1 cellular context compared by ENCODE assay signal in the genomic region with DNA sequence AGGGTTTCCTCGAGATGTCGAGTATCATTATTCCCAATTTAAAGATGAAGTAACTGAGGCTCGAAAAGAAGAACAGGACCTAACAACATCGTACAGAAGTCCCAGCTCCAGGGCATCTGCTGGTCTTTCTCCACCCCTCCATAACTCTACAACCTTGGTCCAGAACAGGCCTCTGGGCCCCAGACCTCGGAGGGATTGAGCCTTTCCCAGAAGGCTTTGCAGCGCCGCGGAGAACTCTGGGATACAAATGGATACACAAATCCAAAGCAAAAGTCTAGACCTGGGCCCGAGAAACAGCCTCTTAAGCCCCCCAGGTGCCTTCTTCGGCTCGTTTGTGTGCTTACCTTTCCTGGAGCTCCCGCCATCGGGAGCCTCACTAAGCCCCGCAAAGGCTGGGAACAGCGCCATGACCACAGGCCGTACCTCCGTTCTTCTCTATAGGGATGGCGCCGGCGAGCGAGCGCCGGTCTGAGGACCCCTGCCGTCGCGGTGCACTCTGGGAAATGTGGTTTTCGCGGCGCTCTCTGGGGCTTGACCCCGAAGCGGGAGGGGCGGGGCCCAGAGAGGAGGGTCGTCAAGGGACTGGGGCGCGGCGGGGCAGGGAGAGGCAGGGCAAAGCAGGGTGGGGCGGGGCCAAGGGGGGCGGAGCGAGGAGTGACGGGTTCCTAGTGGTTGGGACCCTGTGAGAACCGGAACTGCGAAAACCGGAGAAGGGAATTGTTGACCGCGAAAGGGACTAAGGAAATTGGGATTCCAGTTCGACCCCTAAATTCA.
TF ChIP-seq lines count a peak whose summit lies in the region.

A gene with protein sequence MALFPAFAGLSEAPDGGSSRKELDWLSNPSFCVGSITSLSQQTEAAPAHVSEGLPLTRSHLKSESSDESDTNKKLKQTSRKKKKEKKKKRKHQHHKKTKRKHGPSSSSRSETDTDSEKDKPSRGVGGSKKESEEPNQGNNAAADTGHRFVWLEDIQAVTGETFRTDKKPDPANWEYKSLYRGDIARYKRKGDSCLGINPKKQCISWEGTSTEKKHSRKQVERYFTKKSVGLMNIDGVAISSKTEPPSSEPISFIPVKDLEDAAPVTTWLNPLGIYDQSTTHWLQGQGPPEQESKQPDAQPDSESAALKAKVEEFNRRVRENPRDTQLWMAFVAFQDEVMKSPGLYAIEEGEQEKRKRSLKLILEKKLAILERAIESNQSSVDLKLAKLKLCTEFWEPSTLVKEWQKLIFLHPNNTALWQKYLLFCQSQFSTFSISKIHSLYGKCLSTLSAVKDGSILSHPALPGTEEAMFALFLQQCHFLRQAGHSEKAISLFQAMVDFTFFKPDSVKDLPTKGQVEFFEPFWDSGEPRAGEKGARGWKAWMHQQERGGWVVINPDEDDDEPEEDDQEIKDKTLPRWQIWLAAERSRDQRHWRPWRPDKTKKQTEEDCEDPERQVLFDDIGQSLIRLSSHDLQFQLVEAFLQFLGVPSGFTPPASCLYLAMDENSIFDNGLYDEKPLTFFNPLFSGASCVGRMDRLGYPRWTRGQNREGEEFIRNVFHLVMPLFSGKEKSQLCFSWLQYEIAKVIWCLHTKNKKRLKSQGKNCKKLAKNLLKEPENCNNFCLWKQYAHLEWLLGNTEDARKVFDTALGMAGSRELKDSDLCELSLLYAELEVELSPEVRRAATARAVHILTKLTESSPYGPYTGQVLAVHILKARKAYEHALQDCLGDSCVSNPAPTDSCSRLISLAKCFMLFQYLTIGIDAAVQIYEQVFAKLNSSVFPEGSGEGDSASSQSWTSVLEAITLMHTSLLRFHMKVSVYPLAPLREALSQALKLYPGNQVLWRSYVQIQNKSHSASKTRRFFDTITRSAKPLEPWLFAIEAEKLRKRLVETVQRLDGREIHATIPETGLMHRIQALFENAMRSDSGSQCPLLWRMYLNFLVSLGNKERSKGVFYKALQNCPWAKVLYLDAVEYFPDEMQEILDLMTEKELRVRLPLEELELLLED (minus strand): TSS at position 445 of the 774 bp plus-strand sequence. CDS start 37 bp downstream, at position 408.

TF ChIP-seq in HEK293, 187 proteins besides CTCF, POLR2A, EP300 and RAD21 (continued from another document):
- TF ChIP-seq, protein P1, sequence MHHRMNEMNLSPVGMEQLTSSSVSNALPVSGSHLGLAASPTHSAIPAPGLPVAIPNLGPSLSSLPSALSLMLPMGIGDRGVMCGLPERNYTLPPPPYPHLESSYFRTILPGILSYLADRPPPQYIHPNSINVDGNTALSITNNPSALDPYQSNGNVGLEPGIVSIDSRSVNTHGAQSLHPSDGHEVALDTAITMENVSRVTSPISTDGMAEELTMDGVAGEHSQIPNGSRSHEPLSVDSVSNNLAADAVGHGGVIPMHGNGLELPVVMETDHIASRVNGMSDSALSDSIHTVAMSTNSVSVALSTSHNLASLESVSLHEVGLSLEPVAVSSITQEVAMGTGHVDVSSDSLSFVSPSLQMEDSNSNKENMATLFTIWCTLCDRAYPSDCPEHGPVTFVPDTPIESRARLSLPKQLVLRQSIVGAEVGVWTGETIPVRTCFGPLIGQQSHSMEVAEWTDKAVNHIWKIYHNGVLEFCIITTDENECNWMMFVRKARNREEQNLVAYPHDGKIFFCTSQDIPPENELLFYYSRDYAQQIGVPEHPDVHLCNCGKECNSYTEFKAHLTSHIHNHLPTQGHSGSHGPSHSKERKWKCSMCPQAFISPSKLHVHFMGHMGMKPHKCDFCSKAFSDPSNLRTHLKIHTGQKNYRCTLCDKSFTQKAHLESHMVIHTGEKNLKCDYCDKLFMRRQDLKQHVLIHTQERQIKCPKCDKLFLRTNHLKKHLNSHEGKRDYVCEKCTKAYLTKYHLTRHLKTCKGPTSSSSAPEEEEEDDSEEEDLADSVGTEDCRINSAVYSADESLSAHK (tag by site-specific recombination; IDR thresholded peaks at IDR 0.05): 0 out of 2 replicates have a peak, but pooled peaks have one; percentile 24
- TF ChIP-seq YY2 (tag by site-specific recombination; IDR thresholded peaks at IDR 0.05) (peak; percentile 84), ZNF514 (tag by site-specific recombination; IDR thresholded peaks at IDR 0.05) (no peak), ZNF132 (tag by site-specific recombination; IDR thresholded peaks at IDR 0.05; ENCODE audit: borderline replicate concordance) (no peak), ZNF138 (tag by site-specific recombination; IDR thresholded peaks at IDR 0.05; ENCODE audit: borderline replicate concordance) (no peak), ZNF354C (tag by site-specific recombination; IDR thresholded peaks at IDR 0.05; ENCODE audit: borderline replicate concordance, low read depth) (no peak), ZNF501 (tag by site-specific recombination; IDR thresholded peaks at IDR 0.05) (peak; percentile 42; the same call in 1 of the 2 replicates), KLF10 (tag by site-specific recombination; IDR thresholded peaks at IDR 0.05) (peak; percentile 26; the same call in 1 of the 2 replicates), ZNF707 (tag by site-specific recombination; IDR thresholded peaks at IDR 0.05) (no peak), ZNF558 (tag by site-specific recombination; IDR thresholded peaks at IDR 0.05) (0 out of 2 replicates have a peak, but pooled peaks have one; percentile 61), TRIM28 (IDR thresholded peaks at IDR 0.05; ENCODE audit: borderline replicate concordance, low read length) (peak; percentile 67; the same call in 1 of the 2 replicates), ZNF37A (tag by site-specific recombination; IDR thresholded peaks at IDR 0.05) (no peak), KLF1 (tag by site-specific recombination; IDR thresholded peaks at IDR 0.05) (peak; percentile 63), SCRT2 (tag by site-specific recombination; IDR thresholded peaks at IDR 0.05) (no peak), OVOL3 (tag by site-specific recombination; IDR thresholded peaks at IDR 0.05) (no peak), ZNF2 (tag by site-specific recombination; IDR thresholded peaks at IDR 0.05) (peak; percentile 58; the same call in 1 of the 2 replicates), SP3 (tag by site-specific recombination; IDR thresholded peaks at IDR 0.05) (peak; percentile 93), ZNF629 (tag by site-specific recombination; IDR thresholded peaks at IDR 0.05) (peak; percentile 28), ZNF549 (tag by site-specific recombination; IDR thresholded peaks at IDR 0.05) (no peak), ZNF830 (tag by site-specific recombination; IDR thresholded peaks at IDR 0.05; ENCODE audit: low read depth) (no peak), ZSCAN30 (tag by site-specific recombination; IDR thresholded peaks at IDR 0.05) (peak; percentile 74; the same call in 1 of the 2 replicates), ZNF433 (tag by site-specific recombination; IDR thresholded peaks at IDR 0.05; ENCODE audit: low read depth) (no peak), ZNF596 (tag by site-specific recombination; IDR thresholded peaks at IDR 0.05) (no peak)
- TF ChIP-seq, protein P2, sequence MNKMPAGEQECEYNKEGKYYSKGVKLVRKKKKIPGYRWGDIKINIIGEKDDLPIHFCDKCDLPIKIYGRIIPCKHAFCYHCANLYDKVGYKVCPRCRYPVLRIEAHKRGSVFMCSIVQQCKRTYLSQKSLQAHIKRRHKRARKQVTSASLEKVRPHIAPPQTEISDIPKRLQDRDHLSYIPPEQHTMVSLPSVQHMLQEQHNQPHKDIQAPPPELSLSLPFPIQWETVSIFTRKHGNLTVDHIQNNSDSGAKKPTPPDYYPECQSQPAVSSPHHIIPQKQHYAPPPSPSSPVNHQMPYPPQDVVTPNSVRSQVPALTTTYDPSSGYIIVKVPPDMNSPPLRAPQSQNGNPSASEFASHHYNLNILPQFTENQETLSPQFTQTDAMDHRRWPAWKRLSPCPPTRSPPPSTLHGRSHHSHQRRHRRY (tag by site-specific recombination; IDR thresholded peaks at IDR 0.05): no peak
